ENCODE assay signal across 15 cellular contexts in the genomic region with DNA sequence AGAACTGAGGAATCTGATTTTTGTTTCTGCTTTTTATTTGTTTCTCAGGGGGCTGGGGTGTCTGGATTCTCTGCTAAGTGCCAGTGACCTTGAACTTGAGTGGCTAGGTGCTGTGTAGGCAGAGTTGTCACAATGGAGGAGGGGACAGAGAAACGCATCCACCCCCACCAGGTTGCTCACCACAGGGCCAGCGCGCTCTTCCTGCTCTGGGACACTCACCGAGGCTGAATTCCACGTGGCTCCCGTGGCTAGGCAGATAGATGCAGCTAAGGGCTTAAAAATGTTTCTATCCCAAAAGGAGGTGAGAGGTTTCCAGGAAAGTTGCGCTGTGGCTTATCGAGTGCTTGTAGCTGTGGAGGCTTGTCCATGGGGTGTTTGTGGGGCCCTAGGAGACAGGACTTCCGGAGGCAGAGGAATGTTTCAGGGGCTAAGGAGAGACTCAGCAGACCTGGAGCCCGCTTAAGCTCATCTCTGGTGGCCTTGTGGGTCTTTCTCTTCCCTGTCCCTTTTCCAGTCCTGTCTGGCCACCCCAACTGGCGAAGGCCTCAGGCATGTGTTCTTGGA. TPM values are rescaled to one million over a fixed set of nuclear protein-coding genes. Genes with fewer than 3 reads are reported as not detected.
DNase-seq lines count a peak whose midpoint lies in the region; ATAC-seq, FAIRE-seq and TF ChIP-seq lines count a peak whose summit lies in the region.
"Had no signal": no experiment of that assay in that cellular context is flagged by ENCODE, and none has a peak within 500 bp of the region (broad histone marks: within the 10 kb centered on the region; RNA-seq: fewer than 3 reads in every experiment).

No MANE protein-coding gene starts in this region.

- H2AFZ ChIP-seq in astrocyte (ENCODE audit: low read depth, low read length): no peak overlapping the region

- H3K4me1 Mint-ChIP-seq in astrocyte (ENCODE audit: low read depth, unreplicated experiment) (peaks cover 24% of the 10 kb centered on the region), memory B cell (no peaks in the 10 kb centered on the region)
- H3K4me1 Mint-ChIP-seq: activated naive CD4-positive, alpha-beta T cell treated with anti-CD3 and anti-CD28 coated beads, Interleukin-2, amount 50 U/mL, for 24 hours; neural crest cell had no signal

- H3K4me2 ChIP-seq in astrocyte (ENCODE audit: low read length): peak overlapping the region; percentile 4

- H3K9me3 Mint-ChIP-seq in astrocyte (ENCODE audit: unreplicated experiment) (no peaks in the 10 kb centered on the region), memory B cell (no peaks in the 10 kb centered on the region)
- H3K9me3 Mint-ChIP-seq: activated naive CD4-positive, alpha-beta T cell treated with anti-CD3 and anti-CD28 coated beads, Interleukin-2, amount 50 U/mL, for 24 hours; neural crest cell had no signal

- H3K36me3 Mint-ChIP-seq in astrocyte (ENCODE audit: low read depth, unreplicated experiment): peaks cover 6% of the 10 kb centered on the region
- peaks cover 20% of the 10 kb centered on the region for H3K36me3 Mint-ChIP-seq in memory B cell
- H3K36me3 Mint-ChIP-seq: activated naive CD4-positive, alpha-beta T cell treated with anti-CD3 and anti-CD28 coated beads, Interleukin-2, amount 50 U/mL, for 24 hours had no signal

- peak overlapping the region; percentile 16 for H3K9ac ChIP-seq in astrocyte (ENCODE audit: low read length)

- no peaks in the 10 kb centered on the region for H4K20me1 ChIP-seq in astrocyte (ENCODE audit: insufficient read depth, low read length)

- no peaks in the 10 kb centered on the region for H3K4me1 ChIP-seq in left ventricle myocardium inferior
- peaks cover 20% of the 10 kb centered on the region for H3K4me1 ChIP-seq in astrocyte (ENCODE audit: insufficient read depth, low read length)
- H3K4me1 ChIP-seq in uterus: no peaks in the 10 kb centered on the region

- ATAC-seq in Right ventricle myocardium inferior (no peak), memory B cell (ENCODE audit: low read depth) (no peak)

- intact Hi-C loops in Right ventricle myocardium inferior (cut with DNase I) (no loop called here), left ventricle myocardium inferior (cut with micrococcal nuclease) (no loop called here), uterus (cut with DNase I; ENCODE audit: low total_unique reads) (no loop called here)

- H3K27me3 Mint-ChIP-seq in astrocyte (ENCODE audit: low read depth, unreplicated experiment) (no peaks in the 10 kb centered on the region), memory B cell (no peaks in the 10 kb centered on the region)
- H3K27me3 Mint-ChIP-seq: activated naive CD4-positive, alpha-beta T cell treated with anti-CD3 and anti-CD28 coated beads, Interleukin-2, amount 50 U/mL, for 24 hours had no signal

- H3K79me2 ChIP-seq in astrocyte (ENCODE audit: insufficient read depth, low read length): no peaks in the 10 kb centered on the region

- H3K4me3 ChIP-seq in left ventricle myocardium inferior: no peak overlapping the region
- no peak overlapping the region for H3K4me3 ChIP-seq in astrocyte (ENCODE audit: insufficient read depth, low read depth, low read length)
- no peak overlapping the region for H3K4me3 ChIP-seq in uterus

- H3K9me3 ChIP-seq in left ventricle myocardium inferior (replicated peaks) (no peaks in the 10 kb centered on the region), astrocyte (ENCODE audit: insufficient read depth, low read depth, low read length) (no peaks in the 10 kb centered on the region), uterus (no peaks in the 10 kb centered on the region)

- no peak for TF ChIP-seq POLR2A in uterus (IDR thresholded peaks at IDR 0.05)

- DNase-seq in Right ventricle myocardium inferior (ENCODE audit: missing footprints): peak; percentile 17
- DNase-seq in left ventricle myocardium inferior: no peak
- DNase-seq in astrocyte (ENCODE audit: low read depth): peak; percentile 82
- DNase-seq in memory B cell (ENCODE audit: low spot score in 2 of 2): no peak
- peak; percentile 2 to 5 for DNase-seq in uterus
- no peak for DNase-seq in EL
- DNase-seq in COLO829 (ENCODE audit: low spot score): no peak
- no peak for DNase-seq in NCI-H345 (lab: John Stamatoyannopoulos, UW)
- DNase-seq: activated CD4-positive, alpha-beta T cell treated with anti-CD3 and anti-CD28 coated beads for 1 hour; foreskin melanocyte; KBM-7; NCI-H187 had no signal

- H3K4me3 Mint-ChIP-seq in astrocyte (ENCODE audit: unreplicated experiment) (peak overlapping the region; percentile 16), memory B cell (no peak overlapping the region)
- H3K4me3 Mint-ChIP-seq: activated naive CD4-positive, alpha-beta T cell treated with anti-CD3 and anti-CD28 coated beads, Interleukin-2, amount 50 U/mL, for 24 hours; neural crest cell had no signal

- peak overlapping the region; percentile 86 for H3K27ac Mint-ChIP-seq in astrocyte (ENCODE audit: unreplicated experiment)
- peak overlapping the region; percentile 24 for H3K27ac Mint-ChIP-seq in memory B cell
- H3K27ac Mint-ChIP-seq: activated naive CD4-positive, alpha-beta T cell treated with anti-CD3 and anti-CD28 coated beads, Interleukin-2, amount 50 U/mL, for 24 hours had no signal

- no peaks in the 10 kb centered on the region for H3K36me3 ChIP-seq in left ventricle myocardium inferior
- no peaks in the 10 kb centered on the region for H3K36me3 ChIP-seq in astrocyte (ENCODE audit: insufficient read depth, low read length)
- no peaks in the 10 kb centered on the region for H3K36me3 ChIP-seq in uterus

- H3K27ac ChIP-seq in left ventricle myocardium inferior (replicated peaks) (no peak overlapping the region), astrocyte (ENCODE audit: low read depth, low read length) (peak overlapping the region; percentile 18), uterus (no peak overlapping the region)
- H3K27ac ChIP-seq: C4-2B had no signal

- no peak for FAIRE-seq in astrocyte (lab: Jason Lieb, UNC)

- H3K27me3 ChIP-seq in left ventricle myocardium inferior (ENCODE audit: low read depth) (peaks cover 7% of the 10 kb centered on the region), astrocyte (ENCODE audit: insufficient read depth, low read length) (no peaks in the 10 kb centered on the region), uterus (no peaks in the 10 kb centered on the region)

- TF ChIP-seq CTCF in left ventricle myocardium inferior (IDR thresholded peaks at IDR 0.05; ENCODE audit: borderline replicate concordance): no peak
- TF ChIP-seq CTCF in astrocyte (IDR thresholded peaks at IDR 0.05; ENCODE audit: insufficient read depth, low read depth, low read length): no peak
- TF ChIP-seq CTCF in uterus (IDR thresholded peaks at IDR 0.05): no peak

RNA-seq across cellular contexts. Expression of a gene that starts 36.8 kb away (rescaled TPM):
- total RNA-seq in Right ventricle myocardium inferior (11.7 TPM), left ventricle myocardium inferior (9.7 TPM), astrocyte (30.3 and 33.7 TPM in 2 replicates), uterus (10 to 100 TPM in 1 of 4 donors, 1 to 10 TPM in 3; 3.3 to 25.9 (median 6.6) TPM)

Comparison
In these comparisons a context has a peak if more than half of its experiments do, and no peak if none do; other contexts are left out.
1. DNase-seq: peak in Right ventricle myocardium inferior (single experiment), astrocyte (single experiment) and uterus (2 of 2); none in left ventricle myocardium inferior (single experiment), memory B cell (0 of 2), EL (single experiment), COLO829 (single experiment) and NCI-H345 (single experiment).